Comparison of ENCODE assay signal across 12 cellular contexts in genomic region chr16:81641403-81642106, GRCh38.
A peak's percentile ranks its signal among the peaks of the same experiment; 100 is the strongest.
DNase-seq lines count a peak whose midpoint lies in the region; ATAC-seq, FAIRE-seq and TF ChIP-seq lines count a peak whose summit lies in the region.
"Had no signal": no experiment of that assay in that cellular context is flagged by ENCODE, and none has a peak within 500 bp of the region (broad histone marks: within the 10 kb centered on the region; RNA-seq: fewer than 3 reads in every experiment).

No MANE protein-coding gene starts in this region.

- ATAC-seq in body of pancreas = no peak
- ATAC-seq in pancreas = peak in 3 of 4 donors; percentile 9 to 69 (median 51)
- ATAC-seq: CD8-positive, alpha-beta T cell had no signal

- H3K36me3 ChIP-seq in body of pancreas (replicated peaks in 1 of 2; ENCODE audit: insufficient read depth in 1 of 2, low read depth in 2 of 2) (no peaks in the 10 kb centered on the region), pancreas (no peaks in the 10 kb centered on the region), hepatocyte (replicated peaks; ENCODE audit: insufficient read depth, low read depth) (no peaks in the 10 kb centered on the region)

- H3K9me3 ChIP-seq in body of pancreas = no peaks in the 10 kb centered on the region
- no peaks in the 10 kb centered on the region for H3K9me3 ChIP-seq in pancreas
- no peaks in the 10 kb centered on the region for H3K9me3 ChIP-seq in hepatocyte (ENCODE audit: low read depth)

- no peak for TF ChIP-seq CTCF in body of pancreas (IDR thresholded peaks at IDR 0.05)
- TF ChIP-seq CTCF in pancreas (IDR thresholded peaks at IDR 0.05) = no peak
- TF ChIP-seq CTCF in hepatocyte (IDR thresholded peaks at IDR 0.05; ENCODE audit: poor library complexity) = no peak
- TF ChIP-seq CTCF in lower leg skin (IDR thresholded peaks at IDR 0.05) = no peak

- no peak overlapping the region for H3K27ac ChIP-seq in body of pancreas
- H3K27ac ChIP-seq in pancreas = no peak overlapping the region
- no peak overlapping the region for H3K27ac ChIP-seq in hepatocyte

- H3K79me2 ChIP-seq in hepatocyte = peaks cover 51% of the 10 kb centered on the region

- TF ChIP-seq POLR2A in body of pancreas (IDR thresholded peaks at IDR 0.05) = no peak
- TF ChIP-seq POLR2A in lower leg skin (IDR thresholded peaks at IDR 0.05) = no peak

- H3K4me1 ChIP-seq in body of pancreas (peaks cover 14% of the 10 kb centered on the region), pancreas (peaks cover 0 to 4% (median 0%) of the 10 kb centered on the region in 3 donors), hepatocyte (ENCODE audit: insufficient read depth) (no peaks in the 10 kb centered on the region)

- intact Hi-C loops in body of pancreas (cut with DNase I) = no loop called here
- intact Hi-C loops in pancreas (cut with DNase I) = no loop called here
- intact Hi-C loops in lower leg skin (cut with DNase I; ENCODE audit: low total_unique reads) = loop anchor here (10.0 kb wide), 1 partner anchor 207 kb away; no protein-coding TSS in a partner anchor

- H3K4me3 ChIP-seq in body of pancreas (no peak overlapping the region), pancreas (no peak overlapping the region), hepatocyte (no peak overlapping the region), lower leg skin (ENCODE audit: low read depth, poor library complexity, severe bottlenecking) (no peak overlapping the region)

- FAIRE-seq in pancreas (lab: Jason Lieb, UNC) = no peak

- peaks cover 11% of the 10 kb centered on the region for H4K20me1 ChIP-seq in hepatocyte (ENCODE audit: insufficient read depth, poor library complexity, severe bottlenecking)

- no peak overlapping the region for H3K4me2 ChIP-seq in hepatocyte

- no peak overlapping the region for H2AFZ ChIP-seq in hepatocyte

- H3K27me3 ChIP-seq in body of pancreas = no peaks in the 10 kb centered on the region
- H3K27me3 ChIP-seq in pancreas = no peaks in the 10 kb centered on the region
- H3K27me3 ChIP-seq in hepatocyte = no peaks in the 10 kb centered on the region

- 62 to 69% methylated on average over 14 to 17 of the region's 17 CpGs for WGBS in body of pancreas, 2 donors
- WGBS in pancreas, 2 donors = 52 to 56% methylated on average over 17 of the region's 17 CpGs
- 73% methylated on average over 17 of the region's 17 CpGs for WGBS in hepatocyte (ENCODE audit: low lambda C conversion rate, missing lambda C conversion rate)
- WGBS in lower leg skin, 2 donors = 79 to 81% methylated on average over 17 of the region's 17 CpGs

- DNase-seq in DMS53 (lab: John Stamatoyannopoulos, UW) (peak; percentile 40), DMS53 treated with DMSO at 0.1 percent for 48 hours (lab: John Stamatoyannopoulos, UW; ENCODE audit: unreplicated experiment) (no peak), NCI-H2171 (lab: John Stamatoyannopoulos, UW) (peak; percentile 78), body of pancreas (peak; percentile 39 to 79 (median 70)), pancreas (peak in 5 of 6 donors; percentile 50 to 84 (median 66)), hepatocyte (ENCODE audit: low spot score) (no peak), lower leg skin (ENCODE audit: low spot score in 2 of 2) (no peak)
- DNase-seq in activated CD4-positive, alpha-beta T cell treated with anti-CD3 and anti-CD28 coated beads for 1 hour = no peak
- DNase-seq: 8988T; activated CD4-positive, alpha-beta T cell treated with anti-CD3 and anti-CD28 coated beads for 4 hours; aorta; CD8-positive, alpha-beta T cell had no signal

- H3K9me2 ChIP-seq in hepatocyte (replicated peaks; ENCODE audit: insufficient read depth) = no peaks in the 10 kb centered on the region

Comparison
In these comparisons a context has a peak if more than half of its experiments do, and no peak if none do; other contexts are left out.
1. DNase-seq: peak in DMS53 (single experiment), NCI-H2171 (single experiment), body of pancreas (4 of 4) and pancreas (5 of 6); none in DMS53 treated with DMSO at 0.1 percent for 48 hours (single experiment), hepatocyte (single experiment), lower leg skin (0 of 2) and activated CD4-positive, alpha-beta T cell treated with anti-CD3 and anti-CD28 coated beads for 1 hour (single experiment).